In genomic region chr5:115459844-115460243, GRCh38 we compare ENCODE assay signal across 16 cellular contexts.
DNase-seq lines count a peak whose midpoint lies in the region; ATAC-seq and TF ChIP-seq lines count a peak whose summit lies in the region.
"Had no signal": no experiment of that assay in that cellular context is flagged by ENCODE, and none has a peak within 500 bp of the region (broad histone marks: within the 10 kb centered on the region; RNA-seq: fewer than 3 reads in every experiment).

No MANE protein-coding gene starts in this region.

- no peak overlapping the region for H3K9ac ChIP-seq in H9 (ENCODE audit: extremely low read depth, insufficient read length, low read length)
- H3K9ac ChIP-seq: parathyroid adenoma had no signal

- H4K20me1 ChIP-seq in H9 (ENCODE audit: control insufficient read depth, insufficient read depth, insufficient read length), result no peaks in the 10 kb centered on the region
- H4K20me1 ChIP-seq: BLaER1 treated with 17β-estradiol and CSF1 and Interleukin-3, amounts not matched to agents 10 nM and 100 nM had no signal

- H3K4ac ChIP-seq in H9 (ENCODE audit: low read depth, low read length), result no peak overlapping the region

- H3K23me2 ChIP-seq in H9 (ENCODE audit: insufficient read length, low read depth, low read length, poor library complexity, severe bottlenecking), result no peaks in the 10 kb centered on the region

- H3K36me3 ChIP-seq in SJSA1, result no peaks in the 10 kb centered on the region
- H3K36me3 ChIP-seq in gastrocnemius medialis, result no peaks in the 10 kb centered on the region
- H3K36me3 ChIP-seq: BLaER1 treated with 17β-estradiol and CSF1 and Interleukin-3, amounts not matched to agents 10 nM and 100 nM; MG63; uterus had no signal

- H3K9me3 Mint-ChIP-seq in progenitor cell of endocrine pancreas (ENCODE audit: low read depth) (no peaks in the 10 kb centered on the region), H9 (no peaks in the 10 kb centered on the region; a peak in 1 of 5 replicates)

- H3K18ac ChIP-seq in H9 (ENCODE audit: insufficient read length, low read depth, low read length), result no peak overlapping the region

- no peak overlapping the region for H3T11ph ChIP-seq in H9 (ENCODE audit: low read length)

- no peak overlapping the region for H2BK12ac ChIP-seq in H9 (ENCODE audit: insufficient read length, low read depth, low read length)

- no peak overlapping the region for H3K56ac ChIP-seq in H9 (ENCODE audit: insufficient read length, low read depth, low read length)

- H3K4me3 Mint-ChIP-seq in progenitor cell of endocrine pancreas (ENCODE audit: low read depth) (no peak overlapping the region), H9 (no peak overlapping the region)
- H3K4me3 Mint-ChIP-seq: activated CD8-positive, alpha-beta T cell treated with anti-CD3 and anti-CD28 coated beads, Interleukin-2, amount 10 ng/mL, durations not matched to agents 7 days and 5 days had no signal

- H4K5ac ChIP-seq in H9 (ENCODE audit: insufficient read length, low read depth, low read length), result no peak overlapping the region

- no peak overlapping the region for H2AK5ac ChIP-seq in H9 (ENCODE audit: insufficient read length, low read length)

- H3K9me3 ChIP-seq in SJSA1 (replicated peaks), result no peaks in the 10 kb centered on the region
- no peaks in the 10 kb centered on the region for H3K9me3 ChIP-seq in gastrocnemius medialis
- H3K9me3 ChIP-seq in H9 (ENCODE audit: control insufficient read depth, low read depth, low read length), result no peaks in the 10 kb centered on the region
- H3K9me3 ChIP-seq: BLaER1 treated with 17β-estradiol and CSF1 and Interleukin-3, amounts not matched to agents 10 nM and 100 nM; uterus had no signal

- no peak overlapping the region for H2BK20ac ChIP-seq in H9 (ENCODE audit: low read depth, low read length, poor library complexity, severe bottlenecking)

- peaks cover 1% of the 10 kb centered on the region for H3K4me1 Mint-ChIP-seq in progenitor cell of endocrine pancreas (ENCODE audit: low read depth)
- peaks cover 4 to 10% of the 10 kb centered on the region in 2 experiments; a peak in 3 of 4 replicates for H3K4me1 Mint-ChIP-seq in H9

- DNase-seq in EH (ENCODE audit: low read depth) (peak; percentile 85), SJSA1 (ENCODE audit: low read depth in 1 of 2, low spot score in 2 of 2) (peak in 1 of 2 experiments; percentile 45), fibroblast of the aortic adventitia (ENCODE audit: low read depth) (peak; percentile 76), gastrocnemius medialis (no peak), progenitor cell of endocrine pancreas (ENCODE audit: low spot score, unreplicated experiment) (no peak), hepatic stellate cell (ENCODE audit: low spot score) (no peak), H9 (no peak)
- DNase-seq: activated CD8-positive, alpha-beta T cell treated with anti-CD3 and anti-CD28 coated beads, Interleukin-2, amount 10 ng/mL, durations not matched to agents 7 days and 5 days; caudate nucleus; midbrain; SIG-M5; uterus had no signal

- H3K27ac Mint-ChIP-seq in progenitor cell of endocrine pancreas, result no peak overlapping the region
- H3K27ac Mint-ChIP-seq in H9, result no peak overlapping the region
- H3K27ac Mint-ChIP-seq: activated CD8-positive, alpha-beta T cell treated with anti-CD3 and anti-CD28 coated beads, Interleukin-2, amount 10 ng/mL, durations not matched to agents 7 days and 5 days had no signal

- in situ Hi-C loops in gastrocnemius medialis (cut with MboI; ENCODE audit: low sequenced_read_pairs in 4 of 4), result no loop called here

- no peaks in the 10 kb centered on the region for H3K27me3 ChIP-seq in SJSA1 (replicated peaks)
- H3K27me3 ChIP-seq in gastrocnemius medialis, result no peaks in the 10 kb centered on the region
- no peaks in the 10 kb centered on the region for H3K27me3 ChIP-seq in H9 (ENCODE audit: insufficient read depth, low read length)
- H3K27me3 ChIP-seq: BLaER1 treated with 17β-estradiol and CSF1 and Interleukin-3, amounts not matched to agents 10 nM and 100 nM; MG63; uterus had no signal

- H3K27ac ChIP-seq in SJSA1 (peak overlapping the region; percentile 77), gastrocnemius medialis (peak overlapping the region; percentile 64 to 80 (median 74)), H9 (ENCODE audit: insufficient read length, low read depth, low read length) (no peak overlapping the region)
- H3K27ac ChIP-seq: parathyroid adenoma, uterus had no signal

- no peaks in the 10 kb centered on the region for H3K27me3 Mint-ChIP-seq in progenitor cell of endocrine pancreas
- no peaks in the 10 kb centered on the region for H3K27me3 Mint-ChIP-seq in H9 (ENCODE audit: low read depth)

- no CpG with 5 or more reads among the region's 1 CpG for WGBS in H9 (ENCODE audit: extremely low coverage, insufficient read length, low lambda C conversion rate)

- H3K79me2 ChIP-seq in H9 (ENCODE audit: insufficient read depth, low read length), result no peaks in the 10 kb centered on the region
- H3K79me2 ChIP-seq: parathyroid adenoma had no signal

- H3K36me3 Mint-ChIP-seq in progenitor cell of endocrine pancreas (ENCODE audit: insufficient read depth) (no peaks in the 10 kb centered on the region), H9 (ENCODE audit: insufficient read depth in 1 of 3, low read depth in 3 of 3) (no peaks in the 10 kb centered on the region)

- no peak for TF ChIP-seq POLR2A in gastrocnemius medialis (IDR thresholded peaks at IDR 0.05)

- no peak overlapping the region for H2BK120ac ChIP-seq in H9 (ENCODE audit: low read depth, low read length, poor library complexity, severe bottlenecking)

- H2AFZ ChIP-seq in H9 (ENCODE audit: low read length), result no peak overlapping the region
- H2AFZ ChIP-seq: parathyroid adenoma had no signal

- ATAC-seq in gastrocnemius medialis (no peak), HG03439 (IDR thresholded peaks at IDR 0.05; ENCODE audit: unreplicated experiment) (no peak)
- ATAC-seq: activated CD8-positive, alpha-beta T cell treated with anti-CD3 and anti-CD28 coated beads, Interleukin-2, amount 10 ng/mL, durations not matched to agents 7 days and 5 days had no signal

- H4K91ac ChIP-seq in H9 (ENCODE audit: insufficient read length, low read depth, low read length), result no peak overlapping the region

- H2BK15ac ChIP-seq in H9 (ENCODE audit: low read depth, low read length), result no peak overlapping the region

- no peak overlapping the region for H2BK5ac ChIP-seq in H9 (ENCODE audit: insufficient read length, low read length)

- H3K4me1 ChIP-seq in SJSA1 (replicated peaks), result peaks cover 47% of the 10 kb centered on the region
- peaks cover 46 to 52% of the 10 kb centered on the region in 2 donors for H3K4me1 ChIP-seq in gastrocnemius medialis
- H3K4me1 ChIP-seq in H9 (ENCODE audit: insufficient read depth, low read length), result peaks cover 5% of the 10 kb centered on the region; the same call in 1 of the 2 replicates
- H3K4me1 ChIP-seq: uterus had no signal

- no peak overlapping the region for H4K8ac ChIP-seq in H9 (replicated peaks; ENCODE audit: insufficient read length, low read depth, low read length)

- intact Hi-C loops in gastrocnemius medialis (cut with DNase I; ENCODE audit: low total_unique reads), result loop anchor here (2.0 kb wide), 1 partner anchor 83 kb away; no protein-coding TSS in a partner anchor

- H3K4me3 ChIP-seq in SJSA1 (no peak overlapping the region), fibroblast of the aortic adventitia (ENCODE audit: low read depth, low read length) (no peak overlapping the region), gastrocnemius medialis (no peak overlapping the region)
- H3K4me3 ChIP-seq: BLaER1 treated with 17β-estradiol and CSF1 and Interleukin-3, amounts not matched to agents 10 nM and 100 nM; MG63; uterus had no signal

- TF ChIP-seq CTCF in fibroblast of the aortic adventitia (IDR thresholded peaks at IDR 0.05; ENCODE audit: insufficient read depth, low read length), result no peak
- TF ChIP-seq CTCF in gastrocnemius medialis (IDR thresholded peaks at IDR 0.05 in 4 of 5, conservative IDR thresholded peaks at IDR 0.05 in 1 of 5), result no peak
- TF ChIP-seq CTCF in progenitor cell of endocrine pancreas (IDR thresholded peaks at IDR 0.05; ENCODE audit: unreplicated experiment), result no peak
- no peak for TF ChIP-seq CTCF in H9 (conservative IDR thresholded peaks at IDR 0.05)

- H3K23ac ChIP-seq in H9 (ENCODE audit: insufficient read length, low read depth, low read length), result no peak overlapping the region

- H3K14ac ChIP-seq in H9 (ENCODE audit: insufficient read depth, low read length), result no peak overlapping the region

- no peaks in the 10 kb centered on the region for H3K79me1 ChIP-seq in H9 (ENCODE audit: insufficient read depth, low read depth, low read length, poor library complexity, severe bottlenecking)

- H3K4me2 ChIP-seq in H9 (ENCODE audit: insufficient read depth, insufficient read length, low read length), result no peak overlapping the region

Comparison
In these comparisons a context has a peak if more than half of its experiments do, and no peak if none do; other contexts are left out.
1. DNase-seq: peak in EH (single experiment) and fibroblast of the aortic adventitia (single experiment); none in gastrocnemius medialis (0 of 2), progenitor cell of endocrine pancreas (single experiment), hepatic stellate cell (single experiment) and H9 (single experiment).